8 cellular contexts compared by ENCODE assay signal in the genomic region with DNA sequence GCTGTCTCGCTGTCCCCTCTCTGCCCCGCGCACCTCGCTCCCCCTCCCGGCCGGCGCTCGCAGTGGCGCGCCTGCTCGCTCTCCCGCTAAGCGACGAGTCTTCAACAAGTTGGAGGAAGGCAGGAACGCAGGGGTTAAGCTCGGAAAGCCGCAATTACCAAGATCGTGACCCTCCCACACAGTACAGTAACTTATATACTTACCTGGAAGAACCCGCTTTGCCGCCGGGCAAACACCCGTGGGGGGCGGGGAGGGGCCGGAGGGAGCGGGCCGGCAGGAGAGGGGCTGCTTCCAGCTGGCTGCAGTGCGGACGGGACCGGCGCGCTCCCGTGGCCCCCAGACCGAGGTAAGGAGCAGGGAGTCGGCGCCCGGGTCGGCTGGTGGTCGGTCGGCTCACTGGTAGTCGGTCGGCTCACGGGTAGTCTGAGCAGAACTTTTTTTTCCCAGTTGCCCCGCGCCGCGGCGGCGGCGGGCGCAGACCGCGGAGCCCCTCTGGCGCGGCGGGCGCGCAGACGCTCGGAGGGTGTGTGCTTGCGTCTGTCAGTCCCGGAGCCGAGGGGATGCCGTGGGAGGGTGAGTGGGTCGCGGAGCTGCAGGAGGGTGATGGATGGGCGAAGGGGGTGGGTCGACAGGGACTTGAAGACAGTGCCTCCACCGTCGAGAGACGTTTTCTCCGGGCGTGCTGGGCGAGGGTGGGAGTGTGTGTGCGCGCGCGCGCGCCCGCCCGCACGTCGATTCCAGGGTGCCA.
A peak's percentile ranks its signal among the peaks of the same experiment; 100 is the strongest.
DNase-seq lines count a peak whose midpoint lies in the region; ATAC-seq and TF ChIP-seq lines count a peak whose summit lies in the region.

No MANE protein-coding gene starts in this region.

- H3K4me3 ChIP-seq in SK-N-MC: peak overlapping the region; percentile 82
- peak overlapping the region; percentile 38 for H3K4me3 ChIP-seq in colonic mucosa
- H3K4me3 ChIP-seq in suprapubic skin: peak overlapping the region; percentile 53

- DNase-seq in ELR (ENCODE audit: low read depth): peak; percentile 74
- DNase-seq in SK-N-MC (ENCODE audit: low read depth, low spot score): no peak
- DNase-seq in colonic mucosa: no peak
- DNase-seq in lung microvascular endothelial cell (ENCODE audit: low read depth in 2 of 2): peak; percentile 57 to 70
- DNase-seq in suprapubic skin (ENCODE audit: low spot score in 2 of 2): no peak
- DNase-seq in amniotic stem cell (lab: John Stamatoyannopoulos, UW): no peak

- H3K27ac ChIP-seq in SK-N-MC (no peak overlapping the region), colonic mucosa (no peak overlapping the region), suprapubic skin (no peak overlapping the region)

- H3K9ac ChIP-seq in SK-N-MC (ENCODE audit: insufficient read length) (no peak overlapping the region), colonic mucosa (ENCODE audit: low read depth in 2 of 2, low read length in 2 of 2) (no peak overlapping the region)

- intact Hi-C loops in colonic mucosa (cut with DNase I): no loop called here

- 0% methylated on average over 10 of the region's 83 CpGs for WGBS in suprapubic skin

- no peak for TF ChIP-seq POLR2A in suprapubic skin (IDR thresholded peaks at IDR 0.05)

- H3K9me3 ChIP-seq in SK-N-MC (ENCODE audit: low read depth, low read length) (no peaks in the 10 kb centered on the region), colonic mucosa (no peaks in the 10 kb centered on the region), suprapubic skin (no peaks in the 10 kb centered on the region)

- TF ChIP-seq CTCF in colonic mucosa (IDR thresholded peaks at IDR 0.05) (no peak), suprapubic skin (IDR thresholded peaks at IDR 0.05) (no peak)

- no peaks in the 10 kb centered on the region for H3K36me3 ChIP-seq in SK-N-MC (ENCODE audit: insufficient read depth, low read length)
- H3K36me3 ChIP-seq in colonic mucosa: no peaks in the 10 kb centered on the region
- H3K36me3 ChIP-seq in suprapubic skin: no peaks in the 10 kb centered on the region

- ATAC-seq in HG02885 (IDR thresholded peaks at IDR 0.05; ENCODE audit: poor library complexity, unreplicated experiment) (peak; percentile 70), GM18511 (IDR thresholded peaks at IDR 0.05; ENCODE audit: unreplicated experiment) (no peak)

- H3K27me3 ChIP-seq in colonic mucosa (peaks cover 90% of the 10 kb centered on the region), suprapubic skin (peaks cover 100% of the 10 kb centered on the region)

- no peak for TF ChIP-seq EP300 in suprapubic skin (IDR thresholded peaks at IDR 0.05)

- no peaks in the 10 kb centered on the region for H3K4me1 ChIP-seq in colonic mucosa
- H3K4me1 ChIP-seq in suprapubic skin: peaks cover 59% of the 10 kb centered on the region

Comparison
In these comparisons a context has a peak if more than half of its experiments do, and no peak if none do; other contexts are left out.
1. DNase-seq: peak in ELR (single experiment) and lung microvascular endothelial cell (2 of 2); none in SK-N-MC (single experiment), colonic mucosa (single experiment), suprapubic skin (0 of 2) and amniotic stem cell (single experiment).
2. Peak in every context shown above with its lines, with median percentiles within 50 percentile points of each other: H3K4me3 ChIP-seq.